In genomic region chr1:29858646-29859045, GRCh38 we compare ENCODE assay signal across 18 cellular contexts.
"Had no signal": no experiment of that assay in that cellular context is flagged by ENCODE, and none has a peak within 500 bp of the region (broad histone marks: within the 10 kb centered on the region; RNA-seq: fewer than 3 reads in every experiment).

No MANE protein-coding gene starts in this region.

- H3K4me3 ChIP-seq: breast epithelium, coronary artery, heart left ventricle, smooth muscle cell, transverse colon, vagina had no signal

- DNase-seq: activated CD4-positive, alpha-beta T cell treated with anti-CD3 and anti-CD28 coated beads for 1 hour; activated naive CD8-positive, alpha-beta T cell treated with anti-CD3 and anti-CD28 coated beads for 36 hours; activated T-cell treated with anti-CD3 and anti-CD28 coated beads, Interleukin-2, amount 50 U/mL, for 1 hour; heart left ventricle; kidney; mammary epithelial cell; midbrain; nephron progenitor cell; nucleus accumbens; stimulated activated CD4-positive, alpha-beta T cell treated with anti-CD3 and anti-CD28 coated beads, Interleukin-15, amount 100 ng/mL, for 24 hours; T-helper 9 cell; transverse colon had no signal

- H3K4me3 Mint-ChIP-seq: activated naive CD8-positive, alpha-beta T cell treated with anti-CD3 and anti-CD28 coated beads for 36 hours; activated T-helper 17 cell treated with anti-CD3 and anti-CD28 coated beads, Interleukin-2, amount 50 U/mL, for 72 hours; nephron progenitor cell; stimulated activated memory B cell treated with anti-CD40 and anti-IgM and Interleukin-4, amounts not matched to agents 10 μg/mL and 1 μg/mL and 100 μg/mL, for 72 hours had no signal

- H3K27ac Mint-ChIP-seq: activated naive CD8-positive, alpha-beta T cell treated with anti-CD3 and anti-CD28 coated beads for 36 hours; activated T-helper 17 cell treated with anti-CD3 and anti-CD28 coated beads, Interleukin-2, amount 50 U/mL, for 72 hours; nephron progenitor cell; stimulated activated memory B cell treated with anti-CD40 and anti-IgM and Interleukin-4, amounts not matched to agents 10 μg/mL and 1 μg/mL and 100 μg/mL, for 72 hours had no signal

- H3K4me1 Mint-ChIP-seq: activated naive CD8-positive, alpha-beta T cell treated with anti-CD3 and anti-CD28 coated beads for 36 hours; activated T-helper 17 cell treated with anti-CD3 and anti-CD28 coated beads, Interleukin-2, amount 50 U/mL, for 72 hours; stimulated activated memory B cell treated with anti-CD40 and anti-IgM and Interleukin-4, amounts not matched to agents 10 μg/mL and 1 μg/mL and 100 μg/mL, for 72 hours had no signal
